1 cellular context compared by ENCODE assay signal in the genomic region with DNA sequence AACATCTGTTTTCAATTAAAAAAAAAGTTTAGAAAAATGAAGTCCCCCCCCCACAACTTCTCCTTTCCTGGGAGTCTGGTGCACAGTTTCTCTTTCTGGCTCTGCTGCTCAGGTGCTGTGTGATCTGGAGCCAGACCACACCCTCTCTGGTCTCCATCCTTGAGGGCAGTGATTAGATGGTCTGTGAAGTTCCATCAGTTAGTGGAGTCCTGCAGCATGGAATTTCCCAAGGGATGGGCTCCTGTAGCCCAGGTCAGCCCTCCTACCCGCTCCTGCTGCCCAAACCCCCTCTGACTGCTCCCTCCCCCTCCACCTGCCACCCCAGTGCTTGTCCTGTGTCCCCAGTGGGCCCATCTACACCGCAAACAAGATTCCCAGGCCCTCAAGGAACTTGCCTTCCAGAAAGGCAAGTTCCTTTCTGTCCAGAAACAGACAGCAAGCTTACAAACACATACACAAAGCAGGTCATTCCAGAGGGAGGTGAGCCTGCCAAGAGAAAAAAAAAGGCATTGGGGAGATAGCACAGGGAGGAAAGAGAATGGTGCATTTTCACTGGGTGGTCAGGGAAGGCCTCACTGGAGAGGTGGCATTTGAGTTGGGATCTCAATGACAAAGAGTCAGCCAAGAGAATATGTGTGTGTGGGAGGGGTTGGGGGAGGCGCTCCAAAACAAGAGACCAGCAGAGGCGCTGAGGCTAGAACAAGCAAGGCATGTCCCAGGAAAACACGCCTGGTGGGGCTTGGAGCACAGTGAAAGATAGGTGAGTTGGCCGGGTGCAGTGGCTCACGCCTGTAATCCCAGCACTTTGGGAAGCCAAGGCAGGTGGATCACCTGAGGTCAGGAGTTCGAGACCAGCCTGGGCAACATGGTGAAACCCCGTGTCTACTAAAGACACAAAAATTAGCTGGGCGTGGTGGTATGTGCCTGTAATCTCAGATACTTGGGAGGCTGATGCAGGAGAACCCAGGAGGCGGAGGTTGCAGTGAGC.
TF ChIP-seq lines count a peak whose summit lies in the region.

No MANE protein-coding gene starts in this region.

TF ChIP-seq in K562, 482 proteins besides CTCF, POLR2A, EP300 and RAD21 (continued from another document and continues in another):
- TF ChIP-seq, protein P1, sequence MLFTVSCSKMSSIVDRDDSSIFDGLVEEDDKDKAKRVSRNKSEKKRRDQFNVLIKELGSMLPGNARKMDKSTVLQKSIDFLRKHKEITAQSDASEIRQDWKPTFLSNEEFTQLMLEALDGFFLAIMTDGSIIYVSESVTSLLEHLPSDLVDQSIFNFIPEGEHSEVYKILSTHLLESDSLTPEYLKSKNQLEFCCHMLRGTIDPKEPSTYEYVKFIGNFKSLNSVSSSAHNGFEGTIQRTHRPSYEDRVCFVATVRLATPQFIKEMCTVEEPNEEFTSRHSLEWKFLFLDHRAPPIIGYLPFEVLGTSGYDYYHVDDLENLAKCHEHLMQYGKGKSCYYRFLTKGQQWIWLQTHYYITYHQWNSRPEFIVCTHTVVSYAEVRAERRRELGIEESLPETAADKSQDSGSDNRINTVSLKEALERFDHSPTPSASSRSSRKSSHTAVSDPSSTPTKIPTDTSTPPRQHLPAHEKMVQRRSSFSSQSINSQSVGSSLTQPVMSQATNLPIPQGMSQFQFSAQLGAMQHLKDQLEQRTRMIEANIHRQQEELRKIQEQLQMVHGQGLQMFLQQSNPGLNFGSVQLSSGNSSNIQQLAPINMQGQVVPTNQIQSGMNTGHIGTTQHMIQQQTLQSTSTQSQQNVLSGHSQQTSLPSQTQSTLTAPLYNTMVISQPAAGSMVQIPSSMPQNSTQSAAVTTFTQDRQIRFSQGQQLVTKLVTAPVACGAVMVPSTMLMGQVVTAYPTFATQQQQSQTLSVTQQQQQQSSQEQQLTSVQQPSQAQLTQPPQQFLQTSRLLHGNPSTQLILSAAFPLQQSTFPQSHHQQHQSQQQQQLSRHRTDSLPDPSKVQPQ (CRISPR knock-in tag; IDR thresholded peaks at IDR 0.05; ENCODE audit: borderline replicate concordance) = no peak
- TF ChIP-seq ZBED1 (IDR thresholded peaks at IDR 0.05) (no peak), EZH2 (IDR thresholded peaks at IDR 0.05; ENCODE audit: borderline replicate concordance, low read depth, low read length) (no peak), MECOM (CRISPR knock-in tag; IDR thresholded peaks at IDR 0.05) (no peak), HDAC2 (IDR thresholded peaks at IDR 0.05) (peak; percentile 65), ZNF408 (CRISPR knock-in tag; IDR thresholded peaks at IDR 0.05; ENCODE audit: low read depth) (no peak), ARID1B (IDR thresholded peaks at IDR 0.05) (peak; percentile 56; the same call in 1 of the 2 replicates), MAFG (tag; conservative IDR thresholded peaks at IDR 0.05) (no peak), RHOXF2B (CRISPR knock-in tag; conservative IDR thresholded peaks at IDR 0.05) (no peak), POLR3G (IDR thresholded peaks at IDR 0.05; ENCODE audit: extremely low read depth, insufficient read length, insufficient replicate concordance) (no peak), DPF2 (IDR thresholded peaks at IDR 0.05) (peak; percentile 53; the same call in 1 of the 2 replicates), RNF2 (IDR thresholded peaks at IDR 0.05) (peak; percentile 34; the same call in 1 of the 2 replicates), RCOR1 (IDR thresholded peaks at IDR 0.05; ENCODE audit: borderline replicate concordance in 1 of 2, low read depth in 2 of 2, low read length in 2 of 2) (peak in 1 of 2 experiments; percentile 74; a peak in 1 of 4 replicates), PYGO2 (tag; IDR thresholded peaks at IDR 0.05) (no peak), HOXB6 (CRISPR knock-in tag; IDR thresholded peaks at IDR 0.05; ENCODE audit: borderline replicate concordance) (no peak), XRCC4 (IDR thresholded peaks at IDR 0.05; ENCODE audit: extremely low read depth, insufficient read depth, insufficient read length) (no peak), NR2C1 (IDR thresholded peaks at IDR 0.05) (no peak), NR2C1 (tag; IDR thresholded peaks at IDR 0.05) (no peak), ZNF41 (CRISPR knock-in tag; conservative IDR thresholded peaks at IDR 0.05) (no peak), NONO (IDR thresholded peaks at IDR 0.05; ENCODE audit: low read depth in 2 of 2, low read length in 1 of 2) (no peak), GABPB1 (CRISPR knock-in tag; IDR thresholded peaks at IDR 0.05) (peak; percentile 50; the same call in 1 of the 2 replicates), ZSCAN32 (CRISPR knock-in tag; IDR thresholded peaks at IDR 0.05) (no peak), ZNF785 (CRISPR knock-in tag; IDR thresholded peaks at IDR 0.05) (no peak), ZNF707 (CRISPR knock-in tag; conservative IDR thresholded peaks at IDR 0.05) (no peak), ZZZ3 (IDR thresholded peaks at IDR 0.05) (no peak), TRIM28 (IDR thresholded peaks at IDR 0.05) (no peak; the same call in 1 of the 2 replicates), CTBP1 (IDR thresholded peaks at IDR 0.05; ENCODE audit: borderline replicate concordance) (peak; percentile 78), PPARD (CRISPR knock-in tag; IDR thresholded peaks at IDR 0.05) (no peak), ZNF217 (CRISPR knock-in tag; IDR thresholded peaks at IDR 0.05) (no peak), HDAC1 (IDR thresholded peaks at IDR 0.05) (0 out of 4 replicates have a peak, but pooled peaks of 1 of the 2 experiments have one; percentile 8)
- TF ChIP-seq, protein P2, sequence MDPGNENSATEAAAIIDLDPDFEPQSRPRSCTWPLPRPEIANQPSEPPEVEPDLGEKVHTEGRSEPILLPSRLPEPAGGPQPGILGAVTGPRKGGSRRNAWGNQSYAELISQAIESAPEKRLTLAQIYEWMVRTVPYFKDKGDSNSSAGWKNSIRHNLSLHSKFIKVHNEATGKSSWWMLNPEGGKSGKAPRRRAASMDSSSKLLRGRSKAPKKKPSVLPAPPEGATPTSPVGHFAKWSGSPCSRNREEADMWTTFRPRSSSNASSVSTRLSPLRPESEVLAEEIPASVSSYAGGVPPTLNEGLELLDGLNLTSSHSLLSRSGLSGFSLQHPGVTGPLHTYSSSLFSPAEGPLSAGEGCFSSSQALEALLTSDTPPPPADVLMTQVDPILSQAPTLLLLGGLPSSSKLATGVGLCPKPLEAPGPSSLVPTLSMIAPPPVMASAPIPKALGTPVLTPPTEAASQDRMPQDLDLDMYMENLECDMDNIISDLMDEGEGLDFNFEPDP (CRISPR knock-in tag; IDR thresholded peaks at IDR 0.05) = no peak
- TF ChIP-seq, protein P3, sequence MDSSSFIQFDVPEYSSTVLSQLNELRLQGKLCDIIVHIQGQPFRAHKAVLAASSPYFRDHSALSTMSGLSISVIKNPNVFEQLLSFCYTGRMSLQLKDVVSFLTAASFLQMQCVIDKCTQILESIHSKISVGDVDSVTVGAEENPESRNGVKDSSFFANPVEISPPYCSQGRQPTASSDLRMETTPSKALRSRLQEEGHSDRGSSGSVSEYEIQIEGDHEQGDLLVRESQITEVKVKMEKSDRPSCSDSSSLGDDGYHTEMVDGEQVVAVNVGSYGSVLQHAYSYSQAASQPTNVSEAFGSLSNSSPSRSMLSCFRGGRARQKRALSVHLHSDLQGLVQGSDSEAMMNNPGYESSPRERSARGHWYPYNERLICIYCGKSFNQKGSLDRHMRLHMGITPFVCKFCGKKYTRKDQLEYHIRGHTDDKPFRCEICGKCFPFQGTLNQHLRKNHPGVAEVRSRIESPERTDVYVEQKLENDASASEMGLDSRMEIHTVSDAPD (CRISPR knock-in tag; IDR thresholded peaks at IDR 0.05) = no peak
- TF ChIP-seq, protein P4, sequence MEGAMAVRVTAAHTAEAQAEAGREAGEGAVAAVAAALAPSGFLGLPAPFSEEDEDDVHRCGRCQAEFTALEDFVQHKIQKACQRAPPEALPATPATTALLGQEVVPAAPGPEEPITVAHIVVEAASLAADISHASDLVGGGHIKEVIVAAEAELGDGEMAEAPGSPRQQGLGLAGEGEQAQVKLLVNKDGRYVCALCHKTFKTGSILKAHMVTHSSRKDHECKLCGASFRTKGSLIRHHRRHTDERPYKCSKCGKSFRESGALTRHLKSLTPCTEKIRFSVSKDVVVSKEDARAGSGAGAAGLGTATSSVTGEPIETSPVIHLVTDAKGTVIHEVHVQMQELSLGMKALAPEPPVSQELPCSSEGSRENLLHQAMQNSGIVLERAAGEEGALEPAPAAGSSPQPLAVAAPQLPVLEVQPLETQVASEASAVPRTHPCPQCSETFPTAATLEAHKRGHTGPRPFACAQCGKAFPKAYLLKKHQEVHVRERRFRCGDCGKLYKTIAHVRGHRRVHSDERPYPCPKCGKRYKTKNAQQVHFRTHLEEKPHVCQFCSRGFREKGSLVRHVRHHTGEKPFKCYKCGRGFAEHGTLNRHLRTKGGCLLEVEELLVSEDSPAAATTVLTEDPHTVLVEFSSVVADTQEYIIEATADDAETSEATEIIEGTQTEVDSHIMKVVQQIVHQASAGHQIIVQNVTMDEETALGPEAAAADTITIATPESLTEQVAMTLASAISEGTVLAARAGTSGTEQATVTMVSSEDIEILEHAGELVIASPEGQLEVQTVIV (CRISPR knock-in tag; IDR thresholded peaks at IDR 0.05; ENCODE audit: borderline replicate concordance) = peak; percentile 58; the same call in 1 of the 2 replicates
- TF ChIP-seq, protein P5, sequence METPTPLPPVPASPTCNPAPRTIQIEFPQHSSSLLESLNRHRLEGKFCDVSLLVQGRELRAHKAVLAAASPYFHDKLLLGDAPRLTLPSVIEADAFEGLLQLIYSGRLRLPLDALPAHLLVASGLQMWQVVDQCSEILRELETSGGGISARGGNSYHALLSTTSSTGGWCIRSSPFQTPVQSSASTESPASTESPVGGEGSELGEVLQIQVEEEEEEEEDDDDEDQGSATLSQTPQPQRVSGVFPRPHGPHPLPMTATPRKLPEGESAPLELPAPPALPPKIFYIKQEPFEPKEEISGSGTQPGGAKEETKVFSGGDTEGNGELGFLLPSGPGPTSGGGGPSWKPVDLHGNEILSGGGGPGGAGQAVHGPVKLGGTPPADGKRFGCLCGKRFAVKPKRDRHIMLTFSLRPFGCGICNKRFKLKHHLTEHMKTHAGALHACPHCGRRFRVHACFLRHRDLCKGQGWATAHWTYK (CRISPR knock-in tag; IDR thresholded peaks at IDR 0.05) = no peak
- TF ChIP-seq, protein P6, sequence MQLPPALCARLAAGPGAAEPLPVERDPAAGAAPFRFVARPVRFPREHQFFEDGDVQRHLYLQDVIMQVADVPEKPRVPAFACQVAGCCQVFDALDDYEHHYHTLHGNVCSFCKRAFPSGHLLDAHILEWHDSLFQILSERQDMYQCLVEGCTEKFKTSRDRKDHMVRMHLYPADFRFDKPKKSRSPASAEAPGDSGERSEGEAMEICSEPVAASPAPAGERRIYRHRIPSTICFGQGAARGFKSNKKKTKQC (CRISPR knock-in tag; IDR thresholded peaks at IDR 0.05) = no peak
- TF ChIP-seq, protein P7, sequence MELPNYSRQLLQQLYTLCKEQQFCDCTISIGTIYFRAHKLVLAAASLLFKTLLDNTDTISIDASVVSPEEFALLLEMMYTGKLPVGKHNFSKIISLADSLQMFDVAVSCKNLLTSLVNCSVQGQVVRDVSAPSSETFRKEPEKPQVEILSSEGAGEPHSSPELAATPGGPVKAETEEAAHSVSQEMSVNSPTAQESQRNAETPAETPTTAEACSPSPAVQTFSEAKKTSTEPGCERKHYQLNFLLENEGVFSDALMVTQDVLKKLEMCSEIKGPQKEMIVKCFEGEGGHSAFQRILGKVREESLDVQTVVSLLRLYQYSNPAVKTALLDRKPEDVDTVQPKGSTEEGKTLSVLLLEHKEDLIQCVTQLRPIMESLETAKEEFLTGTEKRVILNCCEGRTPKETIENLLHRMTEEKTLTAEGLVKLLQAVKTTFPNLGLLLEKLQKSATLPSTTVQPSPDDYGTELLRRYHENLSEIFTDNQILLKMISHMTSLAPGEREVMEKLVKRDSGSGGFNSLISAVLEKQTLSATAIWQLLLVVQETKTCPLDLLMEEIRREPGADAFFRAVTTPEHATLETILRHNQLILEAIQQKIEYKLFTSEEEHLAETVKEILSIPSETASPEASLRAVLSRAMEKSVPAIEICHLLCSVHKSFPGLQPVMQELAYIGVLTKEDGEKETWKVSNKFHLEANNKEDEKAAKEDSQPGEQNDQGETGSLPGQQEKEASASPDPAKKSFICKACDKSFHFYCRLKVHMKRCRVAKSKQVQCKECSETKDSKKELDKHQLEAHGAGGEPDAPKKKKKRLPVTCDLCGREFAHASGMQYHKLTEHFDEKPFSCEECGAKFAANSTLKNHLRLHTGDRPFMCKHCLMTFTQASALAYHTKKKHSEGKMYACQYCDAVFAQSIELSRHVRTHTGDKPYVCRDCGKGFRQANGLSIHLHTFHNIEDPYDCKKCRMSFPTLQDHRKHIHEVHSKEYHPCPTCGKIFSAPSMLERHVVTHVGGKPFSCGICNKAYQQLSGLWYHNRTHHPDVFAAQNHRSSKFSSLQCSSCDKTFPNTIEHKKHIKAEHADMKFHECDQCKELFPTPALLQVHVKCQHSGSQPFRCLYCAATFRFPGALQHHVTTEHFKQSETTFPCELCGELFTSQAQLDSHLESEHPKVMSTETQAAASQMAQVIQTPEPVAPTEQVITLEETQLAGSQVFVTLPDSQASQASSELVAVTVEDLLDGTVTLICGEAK (IDR thresholded peaks at IDR 0.05) = 0 out of 2 replicates have a peak, but pooled peaks have one; percentile 18
- TF ChIP-seq, protein P7 (CRISPR knock-in tag; IDR thresholded peaks at IDR 0.05) = no peak
- TF ChIP-seq, protein P8, sequence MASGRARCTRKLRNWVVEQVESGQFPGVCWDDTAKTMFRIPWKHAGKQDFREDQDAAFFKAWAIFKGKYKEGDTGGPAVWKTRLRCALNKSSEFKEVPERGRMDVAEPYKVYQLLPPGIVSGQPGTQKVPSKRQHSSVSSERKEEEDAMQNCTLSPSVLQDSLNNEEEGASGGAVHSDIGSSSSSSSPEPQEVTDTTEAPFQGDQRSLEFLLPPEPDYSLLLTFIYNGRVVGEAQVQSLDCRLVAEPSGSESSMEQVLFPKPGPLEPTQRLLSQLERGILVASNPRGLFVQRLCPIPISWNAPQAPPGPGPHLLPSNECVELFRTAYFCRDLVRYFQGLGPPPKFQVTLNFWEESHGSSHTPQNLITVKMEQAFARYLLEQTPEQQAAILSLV (tag; IDR thresholded peaks at IDR 0.05) = no peak
